In the genomic region with DNA sequence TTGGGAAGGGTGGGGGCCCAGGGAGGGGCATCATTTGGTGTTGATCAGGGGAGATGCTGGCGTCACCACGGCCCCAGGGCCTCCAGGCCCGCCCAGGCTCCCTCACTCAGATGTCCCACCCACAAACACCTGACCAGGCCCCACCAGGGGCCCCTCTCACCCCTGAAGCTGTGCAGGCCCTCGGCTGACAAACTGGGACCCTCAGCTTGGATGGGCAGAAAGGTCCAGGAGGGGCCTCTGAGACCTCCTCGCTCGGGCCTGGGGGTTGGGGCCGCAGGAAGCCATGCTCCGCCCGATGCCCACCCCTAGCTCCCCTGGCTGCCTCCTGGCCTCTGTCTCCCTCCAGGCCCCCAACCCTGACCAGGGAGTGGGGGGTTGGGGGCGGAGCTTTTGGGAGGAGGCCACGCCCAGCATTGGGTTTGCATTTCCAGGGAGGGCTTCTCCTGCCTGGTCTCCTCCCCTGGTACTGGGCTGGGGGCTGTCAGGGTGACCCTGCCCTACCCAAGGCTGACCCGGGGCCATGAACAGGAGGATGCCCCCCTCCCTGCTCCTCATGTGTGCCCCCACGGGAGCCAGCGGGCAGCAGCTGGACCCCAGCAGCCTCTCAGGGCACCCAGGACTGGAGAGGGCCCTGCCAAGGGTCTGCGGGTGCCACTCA, we compare ENCODE assay signal across 16 cellular contexts. TPM values are rescaled to one million over a fixed set of nuclear protein-coding genes. Genes with fewer than 3 reads are reported as not detected.
DNase-seq lines count a peak whose midpoint lies in the region; ATAC-seq and TF ChIP-seq lines count a peak whose summit lies in the region.
"Had no signal": no experiment of that assay in that cellular context is flagged by ENCODE, and none has a peak within 500 bp of the region (broad histone marks: within the 10 kb centered on the region; RNA-seq: fewer than 3 reads in every experiment).

No MANE protein-coding gene starts in this region.

- no peaks in the 10 kb centered on the region for H3K27me3 ChIP-seq in endodermal cell (ENCODE audit: control insufficient read depth, insufficient read depth, low read length, poor library complexity, severe bottlenecking)
- no peaks in the 10 kb centered on the region for H3K27me3 ChIP-seq in aorta (ENCODE audit: control insufficient read depth in 1 of 2, insufficient read depth in 2 of 2, low read length in 1 of 2)
- H3K27me3 ChIP-seq: testis had no signal

- no peak for ATAC-seq in activated naive CD8-positive, alpha-beta T cell treated with anti-CD3 and anti-CD28 coated beads, Interleukin-2, amount 10 ng/mL, durations not matched to agents 7 days and 5 days (ENCODE audit: low read depth)
- no peak for ATAC-seq in activated naive CD8-positive, alpha-beta T cell treated with anti-CD3 and anti-CD28 coated beads, Interleukin-2, amount 50 U/mL, for 24 hours
- no peak for ATAC-seq in natural killer cell treated with Interleukin-12 subunit alpha and Interleukin-12 subunit beta and Interleukin-15 and Interleukin-18, amount 100 ng/mL, for 72 hours
- no peak for ATAC-seq in aorta (ENCODE audit: low FRiP score)
- ATAC-seq: T-cell had no signal

- H3K4me3 Mint-ChIP-seq in activated naive CD8-positive, alpha-beta T cell treated with anti-CD3 and anti-CD28 coated beads, Interleukin-2, amount 10 ng/mL, durations not matched to agents 7 days and 5 days: no peak overlapping the region
- no peak overlapping the region for H3K4me3 Mint-ChIP-seq in activated naive CD8-positive, alpha-beta T cell treated with anti-CD3 and anti-CD28 coated beads, Interleukin-2, amount 50 U/mL, for 24 hours
- H3K4me3 Mint-ChIP-seq in endodermal cell: no peak overlapping the region
- H3K4me3 Mint-ChIP-seq in natural killer cell treated with Interleukin-12 subunit alpha and Interleukin-12 subunit beta and Interleukin-15 and Interleukin-18, amount 100 ng/mL, for 72 hours: no peak overlapping the region
- H3K4me3 Mint-ChIP-seq: activated CD4-positive, alpha-beta T cell treated with anti-CD3 and anti-CD28 coated beads, Interleukin-2, amount 10 ng/mL, durations not matched to agents 7 days and 5 days; activated naive CD4-positive, alpha-beta T cell treated with anti-CD3 and anti-CD28 coated beads, Interleukin-2, amount 50 U/mL, for 24 hours; T-cell had no signal

- peak; percentile 30 for DNase-seq in activated naive CD8-positive, alpha-beta T cell treated with anti-CD3 and anti-CD28 coated beads, Interleukin-2, amount 10 ng/mL, durations not matched to agents 7 days and 5 days
- no peak for DNase-seq in activated naive CD8-positive, alpha-beta T cell treated with anti-CD3 and anti-CD28 coated beads, Interleukin-2, amount 50 U/mL, for 24 hours
- DNase-seq in endodermal cell (peak; percentile 31), aorta (peak; percentile 45 to 66), HuH-7.5 (ENCODE audit: low spot score) (no peak), NCI-H82 (lab: John Stamatoyannopoulos, UW) (no peak), ACHN (no peak)
- peak; percentile 55 for DNase-seq in natural killer cell treated with Interleukin-12 subunit alpha and Interleukin-12 subunit beta and Interleukin-15 and Interleukin-18, amount 100 ng/mL, for 72 hours (ENCODE audit: low spot score)
- DNase-seq: activated CD4-positive, alpha-beta T cell treated with anti-CD3 and anti-CD28 coated beads, Interleukin-2, amount 10 ng/mL, durations not matched to agents 7 days and 5 days; cerebellar nuclear complex; hippocampal formation; nucleus accumbens; OCI-M1 had no signal

- WGBS in endodermal cell (ENCODE audit: insufficient coverage in 1 of 2, insufficient read length in 1 of 2), 2 experiments: 89 to 91% methylated on average over 7 to 13 of the region's 15 CpGs
- WGBS in aorta, 2 donors: 81 to 90% methylated on average over 15 of the region's 15 CpGs

- in situ Hi-C loops in ACHN (cut with HindIII; ENCODE audit: low pct_ligation_motif_present, low pct_unique_long_range_greater_than_20kb, low sequenced_read_pairs): no loop called here

- H3K4me1 ChIP-seq in endodermal cell (ENCODE audit: control insufficient read depth, insufficient read depth, low read length) (no peaks in the 10 kb centered on the region), aorta (ENCODE audit: control insufficient read depth in 1 of 2, insufficient read depth in 2 of 2, low read length in 2 of 2) (no peaks in the 10 kb centered on the region)

- H3K4me3 ChIP-seq in endodermal cell (ENCODE audit: low read length) (no peak overlapping the region), aorta (ENCODE audit: low read length in 2 of 2) (no peak overlapping the region)
- H3K4me3 ChIP-seq: testis had no signal

- TF ChIP-seq CTCF in endodermal cell (conservative IDR thresholded peaks at IDR 0.05): no peak

- H3K27me3 Mint-ChIP-seq in activated naive CD8-positive, alpha-beta T cell treated with anti-CD3 and anti-CD28 coated beads, Interleukin-2, amount 10 ng/mL, durations not matched to agents 7 days and 5 days: no peaks in the 10 kb centered on the region
- no peaks in the 10 kb centered on the region for H3K27me3 Mint-ChIP-seq in activated naive CD8-positive, alpha-beta T cell treated with anti-CD3 and anti-CD28 coated beads, Interleukin-2, amount 50 U/mL, for 24 hours
- peaks cover 2% of the 10 kb centered on the region for H3K27me3 Mint-ChIP-seq in endodermal cell (ENCODE audit: insufficient read depth)
- no peaks in the 10 kb centered on the region for H3K27me3 Mint-ChIP-seq in natural killer cell treated with Interleukin-12 subunit alpha and Interleukin-12 subunit beta and Interleukin-15 and Interleukin-18, amount 100 ng/mL, for 72 hours
- H3K27me3 Mint-ChIP-seq: activated CD4-positive, alpha-beta T cell treated with anti-CD3 and anti-CD28 coated beads, Interleukin-2, amount 10 ng/mL, durations not matched to agents 7 days and 5 days; activated naive CD4-positive, alpha-beta T cell treated with anti-CD3 and anti-CD28 coated beads, Interleukin-2, amount 50 U/mL, for 24 hours; T-cell had no signal

- H3K27ac Mint-ChIP-seq in activated naive CD8-positive, alpha-beta T cell treated with anti-CD3 and anti-CD28 coated beads, Interleukin-2, amount 10 ng/mL, durations not matched to agents 7 days and 5 days: no peak overlapping the region
- H3K27ac Mint-ChIP-seq in activated naive CD8-positive, alpha-beta T cell treated with anti-CD3 and anti-CD28 coated beads, Interleukin-2, amount 50 U/mL, for 24 hours: no peak overlapping the region
- H3K27ac Mint-ChIP-seq in endodermal cell: no peak overlapping the region
- no peak overlapping the region for H3K27ac Mint-ChIP-seq in natural killer cell treated with Interleukin-12 subunit alpha and Interleukin-12 subunit beta and Interleukin-15 and Interleukin-18, amount 100 ng/mL, for 72 hours
- H3K27ac Mint-ChIP-seq: activated naive CD4-positive, alpha-beta T cell treated with anti-CD3 and anti-CD28 coated beads, Interleukin-2, amount 50 U/mL, for 24 hours had no signal

- H3K9me3 ChIP-seq in endodermal cell (ENCODE audit: control insufficient read depth, low read length) (no peaks in the 10 kb centered on the region), aorta (ENCODE audit: control insufficient read depth, low read length) (no peaks in the 10 kb centered on the region)
- H3K9me3 ChIP-seq: testis had no signal

- H3K36me3 ChIP-seq in endodermal cell (ENCODE audit: control insufficient read depth, insufficient read depth, low read length) (no peaks in the 10 kb centered on the region), aorta (ENCODE audit: control insufficient read depth in 1 of 2, insufficient read depth in 2 of 2, low read length in 1 of 2) (no peaks in the 10 kb centered on the region)

- no peak overlapping the region for H3K9ac ChIP-seq in endodermal cell (ENCODE audit: extremely low read depth, low read length, poor library complexity, severe bottlenecking)

- no peaks in the 10 kb centered on the region for H3K9me3 Mint-ChIP-seq in activated naive CD8-positive, alpha-beta T cell treated with anti-CD3 and anti-CD28 coated beads, Interleukin-2, amount 10 ng/mL, durations not matched to agents 7 days and 5 days
- no peaks in the 10 kb centered on the region for H3K9me3 Mint-ChIP-seq in activated naive CD8-positive, alpha-beta T cell treated with anti-CD3 and anti-CD28 coated beads, Interleukin-2, amount 50 U/mL, for 24 hours
- H3K9me3 Mint-ChIP-seq in endodermal cell: no peaks in the 10 kb centered on the region
- H3K9me3 Mint-ChIP-seq in natural killer cell treated with Interleukin-12 subunit alpha and Interleukin-12 subunit beta and Interleukin-15 and Interleukin-18, amount 100 ng/mL, for 72 hours: no peaks in the 10 kb centered on the region
- H3K9me3 Mint-ChIP-seq: activated CD4-positive, alpha-beta T cell treated with anti-CD3 and anti-CD28 coated beads, Interleukin-2, amount 10 ng/mL, durations not matched to agents 7 days and 5 days; activated naive CD4-positive, alpha-beta T cell treated with anti-CD3 and anti-CD28 coated beads, Interleukin-2, amount 50 U/mL, for 24 hours; T-cell had no signal

- H3K27ac ChIP-seq in endodermal cell (ENCODE audit: low read depth, low read length) (no peak overlapping the region), aorta (ENCODE audit: low read depth in 1 of 2, low read length in 2 of 2) (no peak overlapping the region)
- H3K27ac ChIP-seq: testis had no signal

- H3K36me3 Mint-ChIP-seq in activated naive CD8-positive, alpha-beta T cell treated with anti-CD3 and anti-CD28 coated beads, Interleukin-2, amount 10 ng/mL, durations not matched to agents 7 days and 5 days: peaks cover 9% of the 10 kb centered on the region
- H3K36me3 Mint-ChIP-seq in activated naive CD8-positive, alpha-beta T cell treated with anti-CD3 and anti-CD28 coated beads, Interleukin-2, amount 50 U/mL, for 24 hours (ENCODE audit: low read depth): no peaks in the 10 kb centered on the region
- peaks cover 2% of the 10 kb centered on the region for H3K36me3 Mint-ChIP-seq in endodermal cell (ENCODE audit: low read depth)
- no peaks in the 10 kb centered on the region for H3K36me3 Mint-ChIP-seq in natural killer cell treated with Interleukin-12 subunit alpha and Interleukin-12 subunit beta and Interleukin-15 and Interleukin-18, amount 100 ng/mL, for 72 hours
- H3K36me3 Mint-ChIP-seq: activated naive CD4-positive, alpha-beta T cell treated with anti-CD3 and anti-CD28 coated beads, Interleukin-2, amount 50 U/mL, for 24 hours; T-cell had no signal

- H3K4me1 Mint-ChIP-seq in activated naive CD8-positive, alpha-beta T cell treated with anti-CD3 and anti-CD28 coated beads, Interleukin-2, amount 10 ng/mL, durations not matched to agents 7 days and 5 days: peaks cover 33% of the 10 kb centered on the region
- H3K4me1 Mint-ChIP-seq in activated naive CD8-positive, alpha-beta T cell treated with anti-CD3 and anti-CD28 coated beads, Interleukin-2, amount 50 U/mL, for 24 hours: peaks cover 40% of the 10 kb centered on the region
- no peaks in the 10 kb centered on the region for H3K4me1 Mint-ChIP-seq in endodermal cell
- H3K4me1 Mint-ChIP-seq in natural killer cell treated with Interleukin-12 subunit alpha and Interleukin-12 subunit beta and Interleukin-15 and Interleukin-18, amount 100 ng/mL, for 72 hours (ENCODE audit: low read depth in 2 of 2): peaks cover 30 to 36% of the 10 kb centered on the region in 2 donors

- POLR2A ChIA-PET in activated naive CD8-positive, alpha-beta T cell treated with anti-CD3 and anti-CD28 coated beads, Interleukin-2, amount 10 ng/mL, durations not matched to agents 7 days and 5 days (lab: Charles Lee): interaction anchor here (5.1 kb wide), 1 partner anchor 43 kb away, joined by 56 read pairs; a partner anchor contains a TSS

- intact Hi-C loops in aorta (cut with DNase I): no loop called here

RNA-seq across cellular contexts. Expression of a gene that starts 33.4 kb away (rescaled TPM):
- total RNA-seq in activated naive CD8-positive, alpha-beta T cell treated with anti-CD3 and anti-CD28 coated beads, Interleukin-2, amount 10 ng/mL, durations not matched to agents 7 days and 5 days: 10 to 100 TPM; 18.5 to 18.8 TPM
- total RNA-seq in endodermal cell: 1 to 10 TPM; 1.4 to 2.6 TPM
- 8.4 TPM for polyA plus RNA-seq in endodermal cell (2013, experiment 1 of 2)
- polyA plus RNA-seq in endodermal cell (2013, experiment 2 of 2): 5.3 TPM
- total RNA-seq in natural killer cell treated with Interleukin-12 subunit alpha and Interleukin-12 subunit beta and Interleukin-15 and Interleukin-18, amount 100 ng/mL, for 72 hours: 10 to 100 TPM in 1 of 2 donors, 1 to 10 TPM in 1; 1.5 to 13.6 TPM
- 10 to 100 TPM in 1 of 2 donors, 1 to 10 TPM in 1; 5.7 to 40.8 TPM for total RNA-seq in aorta
- polyA plus RNA-seq in aorta: 1 to 10 TPM; 4.9 to 5.4 TPM

RNA-seq across cellular contexts. Expression of a gene that starts 43.2 kb away (rescaled TPM):
- 100 to 1,000 TPM; 194 to 211 TPM for total RNA-seq in activated naive CD8-positive, alpha-beta T cell treated with anti-CD3 and anti-CD28 coated beads, Interleukin-2, amount 10 ng/mL, durations not matched to agents 7 days and 5 days
- total RNA-seq in endodermal cell (100 to 1,000 TPM; 181 to 189 TPM), aorta (100 to 1,000 TPM; 111 to 145 TPM)
- polyA plus RNA-seq in endodermal cell (2013, experiment 1 of 2): 145 TPM
- 147 TPM for polyA plus RNA-seq in endodermal cell (2013, experiment 2 of 2)
- 100 to 1,000 TPM; 109 to 245 TPM for total RNA-seq in natural killer cell treated with Interleukin-12 subunit alpha and Interleukin-12 subunit beta and Interleukin-15 and Interleukin-18, amount 100 ng/mL, for 72 hours
- polyA plus RNA-seq in aorta: 10 to 100 TPM; 66.4 to 96.5 TPM

Comparison
In these comparisons a context has a peak if more than half of its experiments do, and no peak if none do; other contexts are left out.
1. DNase-seq: peak in activated naive CD8-positive, alpha-beta T cell treated with anti-CD3 and anti-CD28 coated beads, Interleukin-2, amount 10 ng/mL, durations not matched to agents 7 days and 5 days (single experiment), endodermal cell (single experiment), natural killer cell treated with Interleukin-12 subunit alpha and Interleukin-12 subunit beta and Interleukin-15 and Interleukin-18, amount 100 ng/mL, for 72 hours (single experiment) and aorta (2 of 2); none in activated naive CD8-positive, alpha-beta T cell treated with anti-CD3 and anti-CD28 coated beads, Interleukin-2, amount 50 U/mL, for 24 hours (single experiment), HuH-7.5 (single experiment), NCI-H82 (single experiment) and ACHN (single experiment).